ENCODE assay signal across 1 cellular context in the genomic region with DNA sequence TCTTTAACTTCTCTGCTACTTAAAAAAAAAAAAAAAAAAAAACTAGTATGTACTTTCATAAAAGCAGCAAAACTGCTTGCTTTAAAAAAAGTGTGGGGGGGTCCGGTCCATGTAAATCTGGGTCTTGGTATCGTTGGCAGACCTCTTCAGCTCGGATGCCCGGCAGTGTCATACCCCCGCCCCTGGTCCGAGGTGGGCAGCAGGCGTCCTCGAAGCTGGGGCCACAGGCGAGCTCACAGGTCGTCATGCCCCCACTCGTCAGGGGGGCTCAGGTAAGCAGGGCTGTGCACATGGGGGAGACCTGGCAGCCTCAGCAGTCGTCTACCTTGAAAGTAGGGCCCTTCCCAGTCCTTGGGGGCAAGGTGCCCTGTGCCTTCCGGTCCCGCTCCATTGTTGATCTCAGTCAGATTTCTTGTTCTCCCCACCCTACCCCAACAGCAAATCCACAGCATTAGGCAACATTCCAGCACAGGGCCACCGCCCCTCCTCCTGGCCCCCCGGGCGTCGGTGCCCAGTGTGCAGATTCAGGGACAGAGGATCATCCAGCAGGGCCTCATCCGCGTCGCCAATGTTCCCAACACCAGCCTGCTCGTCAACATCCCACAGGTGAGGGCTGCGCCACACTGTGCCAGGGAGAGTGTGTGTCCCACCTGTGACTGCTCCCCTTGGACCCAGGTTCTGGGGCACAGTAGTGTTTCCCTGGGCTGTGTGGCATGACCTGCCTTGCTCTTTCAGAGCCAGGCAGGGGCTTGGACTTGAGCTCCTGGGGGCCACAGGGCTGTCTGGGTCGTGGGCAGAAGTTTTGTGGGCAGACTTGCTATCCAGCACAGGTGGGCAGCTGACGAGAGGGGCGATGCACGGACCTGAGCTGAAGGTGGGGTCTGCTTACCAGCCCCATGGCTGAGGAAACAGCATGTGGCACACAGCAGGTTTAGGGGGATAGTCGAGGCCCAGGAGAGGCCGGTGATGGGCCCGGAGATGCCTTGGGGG.
A peak's percentile ranks its signal among the peaks of the same experiment; 100 is the strongest.
TF ChIP-seq lines count a peak whose summit lies in the region.

No MANE protein-coding gene starts in this region.

TF ChIP-seq in K562, 482 proteins besides CTCF, POLR2A, EP300 and RAD21:
- TF ChIP-seq ASH1L (IDR thresholded peaks at IDR 0.05; ENCODE audit: borderline replicate concordance, low read depth, partially characterized antibody) (no peak), MAX (CRISPR knock-in tag; IDR thresholded peaks at IDR 0.05) (peak; percentile 21; the same call in 1 of the 2 replicates), SNRNP70 (optimal IDR thresholded peaks at IDR 0.05; ENCODE audit: low read depth, low read length) (no peak), CBX8 (IDR thresholded peaks at IDR 0.05; ENCODE audit: borderline replicate concordance, extremely low read depth, low read depth, low read length, poor library complexity, severe bottlenecking) (no peak), RBM22 (IDR thresholded peaks at IDR 0.05; ENCODE audit: low read depth, low read length, poor library complexity, severe bottlenecking) (peak; percentile 81), SRSF9 (IDR thresholded peaks at IDR 0.05; ENCODE audit: borderline replicate concordance, low read depth, low read length) (no peak), ZNF785 (CRISPR knock-in tag; IDR thresholded peaks at IDR 0.05) (no peak), POLR2G (IDR thresholded peaks at IDR 0.05; ENCODE audit: low read depth, low read length) (peak; percentile 56), FOXK1 (CRISPR knock-in tag; IDR thresholded peaks at IDR 0.05; ENCODE audit: borderline replicate concordance) (no peak)
- TF ChIP-seq, protein P1, sequence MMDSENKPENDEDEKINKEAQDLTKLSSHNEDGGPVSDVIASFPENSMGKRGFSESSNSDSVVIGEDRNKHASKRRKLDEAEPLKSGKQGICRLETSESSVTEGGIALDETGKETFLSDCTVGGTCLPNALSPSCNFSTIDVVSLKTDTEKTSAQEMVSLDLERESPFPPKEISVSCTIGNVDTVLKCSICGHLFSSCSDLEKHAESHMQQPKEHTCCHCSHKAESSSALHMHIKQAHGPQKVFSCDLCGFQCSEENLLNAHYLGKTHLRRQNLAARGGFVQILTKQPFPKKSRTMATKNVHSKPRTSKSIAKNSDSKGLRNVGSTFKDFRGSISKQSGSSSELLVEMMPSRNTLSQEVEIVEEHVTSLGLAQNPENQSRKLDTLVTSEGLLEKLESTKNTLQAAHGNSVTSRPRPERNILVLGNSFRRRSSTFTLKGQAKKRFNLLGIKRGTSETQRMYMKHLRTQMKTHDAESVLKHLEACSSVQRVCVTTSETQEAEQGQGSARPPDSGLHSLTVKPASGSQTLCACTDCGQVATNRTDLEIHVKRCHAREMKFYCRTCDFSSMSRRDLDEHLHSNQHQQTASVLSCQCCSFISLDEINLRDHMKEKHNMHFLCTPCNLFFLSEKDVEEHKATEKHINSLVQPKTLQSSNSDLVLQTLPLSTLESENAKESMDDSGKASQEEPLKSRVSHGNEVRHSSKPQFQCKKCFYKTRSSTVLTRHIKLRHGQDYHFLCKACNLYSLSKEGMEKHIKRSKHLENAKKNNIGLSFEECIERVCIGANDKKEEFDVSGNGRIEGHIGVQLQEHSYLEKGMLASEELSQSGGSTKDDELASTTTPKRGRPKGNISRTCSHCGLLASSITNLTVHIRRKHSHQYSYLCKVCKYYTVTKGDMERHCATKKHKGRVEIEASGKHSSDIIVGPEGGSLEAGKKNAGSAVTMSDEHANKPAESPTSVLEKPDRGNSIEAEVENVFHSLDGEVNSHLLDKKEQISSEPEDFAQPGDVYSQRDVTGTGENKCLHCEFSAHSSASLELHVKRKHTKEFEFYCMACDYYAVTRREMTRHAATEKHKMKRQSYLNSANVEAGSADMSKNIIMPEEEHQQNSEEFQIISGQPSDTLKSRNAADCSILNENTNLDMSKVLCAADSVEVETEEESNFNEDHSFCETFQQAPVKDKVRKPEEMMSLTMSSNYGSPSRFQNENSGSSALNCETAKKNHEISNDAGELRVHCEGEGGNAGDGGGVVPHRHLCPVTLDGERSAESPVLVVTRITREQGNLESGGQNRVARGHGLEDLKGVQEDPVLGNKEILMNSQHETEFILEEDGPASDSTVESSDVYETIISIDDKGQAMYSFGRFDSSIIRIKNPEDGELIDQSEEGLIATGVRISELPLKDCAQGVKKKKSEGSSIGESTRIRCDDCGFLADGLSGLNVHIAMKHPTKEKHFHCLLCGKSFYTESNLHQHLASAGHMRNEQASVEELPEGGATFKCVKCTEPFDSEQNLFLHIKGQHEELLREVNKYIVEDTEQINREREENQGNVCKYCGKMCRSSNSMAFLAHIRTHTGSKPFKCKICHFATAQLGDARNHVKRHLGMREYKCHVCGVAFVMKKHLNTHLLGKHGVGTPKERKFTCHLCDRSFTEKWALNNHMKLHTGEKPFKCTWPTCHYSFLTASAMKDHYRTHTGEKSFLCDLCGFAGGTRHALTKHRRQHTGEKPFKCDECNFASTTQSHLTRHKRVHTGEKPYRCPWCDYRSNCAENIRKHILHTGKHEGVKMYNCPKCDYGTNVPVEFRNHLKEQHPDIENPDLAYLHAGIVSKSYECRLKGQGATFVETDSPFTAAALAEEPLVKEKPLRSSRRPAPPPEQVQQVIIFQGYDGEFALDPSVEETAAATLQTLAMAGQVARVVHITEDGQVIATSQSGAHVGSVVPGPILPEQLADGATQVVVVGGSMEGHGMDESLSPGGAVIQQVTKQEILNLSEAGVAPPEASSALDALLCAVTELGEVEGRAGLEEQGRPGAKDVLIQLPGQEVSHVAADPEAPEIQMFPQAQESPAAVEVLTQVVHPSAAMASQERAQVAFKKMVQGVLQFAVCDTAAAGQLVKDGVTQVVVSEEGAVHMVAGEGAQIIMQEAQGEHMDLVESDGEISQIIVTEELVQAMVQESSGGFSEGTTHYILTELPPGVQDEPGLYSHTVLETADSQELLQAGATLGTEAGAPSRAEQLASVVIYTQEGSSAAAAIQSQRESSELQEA (IDR thresholded peaks at IDR 0.05; ENCODE audit: low read depth), result no peak
